Comparison of ENCODE assay signal across 14 cellular contexts in genomic region chr3:30467596-30468238, GRCh38.
A peak's percentile ranks its signal among the peaks of the same experiment; 100 is the strongest.
DNase-seq lines count a peak whose midpoint lies in the region; ATAC-seq, FAIRE-seq and TF ChIP-seq lines count a peak whose summit lies in the region.
"Had no signal": no experiment of that assay in that cellular context is flagged by ENCODE, and none has a peak within 500 bp of the region (broad histone marks: within the 10 kb centered on the region; RNA-seq: fewer than 3 reads in every experiment).

No MANE protein-coding gene starts in this region.

- H3K36me3 ChIP-seq in Panc1 (ENCODE audit: control insufficient read depth, insufficient read depth, low read length) (no peaks in the 10 kb centered on the region), keratinocyte (ENCODE audit: control insufficient read depth in 2 of 2, extremely low read depth in 1 of 2, insufficient read depth in 2 of 2, low read length in 2 of 2) (no peaks in the 10 kb centered on the region)

- in situ Hi-C loops in Panc1 (cut with HindIII; ENCODE audit: low pct_unique_long_range_greater_than_20kb, low sequenced_read_pairs), result no loop called here

- no peaks in the 10 kb centered on the region for H3K9me1 ChIP-seq in keratinocyte (ENCODE audit: control insufficient read depth, extremely low read depth, insufficient read depth, low read length)

- intact Hi-C loops in Panc1 (cut with micrococcal nuclease; ENCODE audit: unreplicated experiment), result no loop called here

- dilution Hi-C loops in keratinocyte (cut with MboI; ENCODE audit: extremely low pct_ligation_motif_present, low sequenced_read_pairs), result no loop called here

- H3K9ac ChIP-seq in keratinocyte (ENCODE audit: control insufficient read depth, extremely low read depth, insufficient read depth, low read length), result no peak overlapping the region

- CTCF ChIA-PET in Panc1 (lab: Charles Lee), result interaction anchor here (0.6 kb wide), 1 partner anchor 245 kb away, joined by 3 read pairs; no protein-coding TSS in a partner anchor

- H3K4me1 ChIP-seq in Panc1 (ENCODE audit: control insufficient read depth, insufficient read depth, low read length) (no peaks in the 10 kb centered on the region), keratinocyte (ENCODE audit: control insufficient read depth, extremely low read depth, insufficient read depth, low read length) (no peaks in the 10 kb centered on the region)

- H3K27ac ChIP-seq in Panc1 (ENCODE audit: low read length) (peak overlapping the region; percentile 44; the same call in 1 of the 2 replicates), keratinocyte (ENCODE audit: control insufficient read depth, insufficient read depth, low read length) (no peak overlapping the region)

- no peak overlapping the region for H3K4me2 ChIP-seq in keratinocyte (ENCODE audit: control insufficient read depth, extremely low read depth, insufficient read depth, low read depth, low read length)

- H2AFZ ChIP-seq in keratinocyte (ENCODE audit: control insufficient read depth, low read length), result peak overlapping the region; percentile 25

- POLR2A ChIA-PET in Panc1 (lab: Charles Lee), result no interaction called here

- no peaks in the 10 kb centered on the region for H3K79me2 ChIP-seq in keratinocyte (ENCODE audit: control insufficient read depth, insufficient read depth, low read length)

- no TSS peak for BruUV-seq in Panc1 (replicated peaks; lab: Mats Ljungman, UMichigan)

- ATAC-seq in Panc1, result no peak

- H3K9me3 ChIP-seq in Panc1 (ENCODE audit: control insufficient read depth, insufficient read depth, low read depth, low read length) (no peaks in the 10 kb centered on the region; the same call in 1 of the 2 replicates), keratinocyte (ENCODE audit: control insufficient read depth, low read depth, low read length) (no peaks in the 10 kb centered on the region)

- FAIRE-seq in keratinocyte (lab: Jason Lieb, UNC), result no peak
- FAIRE-seq: HTR-8/SVneo had no signal

- TF ChIP-seq CTCF in Panc1 (IDR thresholded peaks at IDR 0.05) (no peak), choroid plexus epithelial cell (conservative IDR thresholded peaks at IDR 0.05; ENCODE audit: low read depth, low read length) (no peak), keratinocyte (optimal IDR thresholded peaks at IDR 0.05 in 1 of 3, IDR thresholded peaks at IDR 0.05 in 1 of 3, conservative IDR thresholded peaks at IDR 0.05 in 1 of 3; ENCODE audit: extremely low read depth in 1 of 3, insufficient read depth in 2 of 3, low read length in 3 of 3) (no peak)

- H3K4me3 ChIP-seq in Panc1 (ENCODE audit: low read depth in 2 of 2, low read length in 2 of 2) (no peak overlapping the region), choroid plexus epithelial cell (ENCODE audit: low read depth, low read length) (no peak overlapping the region), keratinocyte (ENCODE audit: control insufficient read depth in 2 of 3, extremely low read depth in 1 of 3, insufficient read depth in 2 of 3, low read depth in 1 of 3, low read length in 3 of 3) (no peak overlapping the region)

- peak; percentile 4 for DNase-seq in GM03348 (ENCODE audit: low spot score)
- no peak for DNase-seq in Panc1 (ENCODE audit: low read depth, low spot score)
- peak; percentile 43 for DNase-seq in choroid plexus epithelial cell (ENCODE audit: low read depth)
- DNase-seq in keratinocyte (ENCODE audit: low read depth, low spot score), result no peak
- DNase-seq in activated T-cell treated with anti-CD3 and anti-CD28 coated beads for 4 hours, result no peak
- DNase-seq in NCI-H187 treated with DMSO at 0.1 percent for 48 hours (lab: John Stamatoyannopoulos, UW), result no peak
- DNase-seq in SW 1271 (lab: John Stamatoyannopoulos, UW), result no peak
- no peak for DNase-seq in COLO668 (lab: John Stamatoyannopoulos, UW; ENCODE audit: unreplicated experiment)
- DNase-seq: AML-193, COR-L47, EL, NCI-H187, NCI-H748 treated with DMSO at 0.1 percent for 48 hours had no signal

- no peaks in the 10 kb centered on the region for H4K20me1 ChIP-seq in keratinocyte (ENCODE audit: control insufficient read depth, extremely low read depth, insufficient read depth, low read length)

- H3K27me3 ChIP-seq in Panc1 (ENCODE audit: control insufficient read depth, insufficient read depth, low read length) (no peaks in the 10 kb centered on the region), keratinocyte (ENCODE audit: control insufficient read depth, extremely low read depth, insufficient read depth, low read length) (no peaks in the 10 kb centered on the region)

Comparison
In these comparisons a context has a peak if more than half of its experiments do, and no peak if none do; other contexts are left out.
1. DNase-seq: peak in GM03348 (single experiment) and choroid plexus epithelial cell (single experiment); none in Panc1 (single experiment), keratinocyte (single experiment), activated T-cell treated with anti-CD3 and anti-CD28 coated beads for 4 hours (single experiment), NCI-H187 treated with DMSO at 0.1 percent for 48 hours (single experiment), SW 1271 (0 of 2) and COLO668 (single experiment).